In the genomic region with DNA sequence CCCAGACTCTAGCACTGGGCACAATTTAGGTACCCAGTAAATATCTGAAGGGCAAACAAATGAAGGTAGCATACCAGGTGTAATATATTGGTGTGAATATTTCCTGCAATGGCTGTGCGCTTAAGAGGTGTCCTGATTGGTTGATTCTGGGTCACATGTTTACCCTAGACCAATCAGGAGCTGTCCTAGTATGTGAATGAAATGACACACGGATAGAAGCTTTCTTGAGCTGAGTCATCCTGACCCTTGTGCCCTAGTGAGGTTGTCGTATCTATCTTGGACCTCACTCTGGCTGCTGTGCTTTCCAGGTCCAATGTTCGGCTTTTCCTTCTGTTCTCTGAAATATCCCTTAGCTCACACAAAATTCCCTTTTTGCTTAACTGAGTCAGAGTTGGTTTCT, we compare ENCODE assay signal across 14 cellular contexts.
DNase-seq lines count a peak whose midpoint lies in the region; ATAC-seq and FAIRE-seq lines count a peak whose summit lies in the region.
"Had no signal": no experiment of that assay in that cellular context is flagged by ENCODE, and none has a peak within 500 bp of the region (broad histone marks: within the 10 kb centered on the region; RNA-seq: fewer than 3 reads in every experiment).

No MANE protein-coding gene starts in this region.

- DNase-seq in RCC 7860 (ENCODE audit: low spot score) (peak; percentile 29), iris pigment epithelial cell (ENCODE audit: low read depth) (peak; percentile 19), NCI-H187 treated with DMSO at 0.1 percent for 48 hours (lab: John Stamatoyannopoulos, UW) (no peak)
- DNase-seq in effector CD8-positive, alpha-beta T cell (lab: John Stamatoyannopoulos, UW), result no peak
- DNase-seq: activated effector memory CD4-positive, alpha-beta T cell treated with Interleukin-2 at 50 U/mL for 16 hours; KG1; left cardiac atrium; NCI-H2171 treated with DMSO at 0.1 percent for 48 hours had no signal

- ATAC-seq in GM18861 (IDR thresholded peaks at IDR 0.05; ENCODE audit: unreplicated experiment), result peak; percentile 49
- peak; percentile 51 for ATAC-seq in HG02852 (IDR thresholded peaks at IDR 0.05; ENCODE audit: unreplicated experiment)
- no peak for ATAC-seq in GM18909 (IDR thresholded peaks at IDR 0.05; ENCODE audit: poor library complexity, unreplicated experiment)
- no peak for ATAC-seq in GM18907 (IDR thresholded peaks at IDR 0.05; ENCODE audit: unreplicated experiment)
- ATAC-seq: left cardiac atrium, sciatic nerve had no signal

- no peak for FAIRE-seq in RCC 7860 (lab: Jason Lieb, UNC)
- FAIRE-seq: GM18507 had no signal

Comparison
In these comparisons a context has a peak if more than half of its experiments do, and no peak if none do; other contexts are left out.
1. ATAC-seq: peak in GM18861 (single experiment) and HG02852 (single experiment); none in GM18909 (single experiment) and GM18907 (single experiment).
2. DNase-seq: peak in RCC 7860 (single experiment) and iris pigment epithelial cell (single experiment); none in effector CD8-positive, alpha-beta T cell (single experiment) and NCI-H187 treated with DMSO at 0.1 percent for 48 hours (single experiment).